11 cellular contexts compared by ENCODE assay signal in the genomic region with DNA sequence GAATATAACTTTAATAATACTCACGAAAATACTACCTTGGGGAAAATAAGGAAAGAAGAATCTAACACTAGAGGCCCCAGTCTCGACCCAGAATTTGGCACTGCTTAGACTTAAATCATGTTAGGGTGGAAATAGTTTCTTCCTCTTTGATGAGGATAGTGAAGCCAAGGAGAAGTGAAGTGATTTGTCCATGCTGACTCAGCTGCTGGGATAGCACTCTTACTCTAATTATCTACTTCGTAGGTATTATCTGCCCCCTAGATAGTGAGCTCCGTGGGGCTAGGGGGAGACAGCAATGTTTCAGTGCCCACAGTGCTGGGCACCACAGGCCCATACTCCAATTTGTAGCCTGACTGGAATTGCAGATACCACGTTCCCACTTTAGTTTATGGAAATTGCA. TPM values are rescaled to one million over a fixed set of nuclear protein-coding genes. Genes with fewer than 3 reads are reported as not detected.
DNase-seq lines count a peak whose midpoint lies in the region; ATAC-seq and TF ChIP-seq lines count a peak whose summit lies in the region.
"Had no signal": no experiment of that assay in that cellular context is flagged by ENCODE, and none has a peak within 500 bp of the region (broad histone marks: within the 10 kb centered on the region; RNA-seq: fewer than 3 reads in every experiment).

No MANE protein-coding gene starts in this region.

- CTCF ChIA-PET in CD8-positive, alpha-beta memory T cell (lab: Charles Lee): no interaction called here
- CTCF ChIA-PET in activated CD8-positive, alpha-beta T cell treated with anti-CD3 and anti-CD28 coated beads for 36 hours (lab: Charles Lee): no interaction called here

- H3K4me1 Mint-ChIP-seq in CD8-positive, alpha-beta memory T cell: peaks cover 40 to 62% (median 55%) of the 10 kb centered on the region in 3 donors
- peaks cover 6 to 54% (median 51%) of the 10 kb centered on the region in 4 donors for H3K4me1 Mint-ChIP-seq in naive thymus-derived CD8-positive, alpha-beta T cell
- H3K4me1 Mint-ChIP-seq in activated CD8-positive, alpha-beta T cell treated with anti-CD3 and anti-CD28 coated beads for 36 hours (ENCODE audit: low read depth): peaks cover 30% of the 10 kb centered on the region

- no peak for TF ChIP-seq CTCF in activated CD8-positive, alpha-beta T cell treated with anti-CD3 and anti-CD28 coated beads for 36 hours (IDR thresholded peaks at IDR 0.05)

- ATAC-seq in naive thymus-derived CD8-positive, alpha-beta T cell: no peak
- no peak for ATAC-seq in left colon
- no peak for ATAC-seq in activated CD8-positive, alpha-beta T cell treated with anti-CD3 and anti-CD28 coated beads for 36 hours

- peaks cover 2% of the 10 kb centered on the region for H3K27me3 ChIP-seq in CD8-positive, alpha-beta memory T cell (ENCODE audit: insufficient read depth, low read length, poor library complexity, severe bottlenecking)

- intact Hi-C loops in left colon (cut with DNase I, micrococcal nuclease): loop anchor here in 1 of 2 donors (10.0 kb wide), 1 partner anchor 109 kb away; no protein-coding TSS in a partner anchor
- intact Hi-C loops in activated CD8-positive, alpha-beta T cell treated with anti-CD3 and anti-CD28 coated beads for 36 hours (cut with micrococcal nuclease): no loop called here

- POLR2A ChIA-PET in CD8-positive, alpha-beta memory T cell (lab: Charles Lee): no interaction called here
- POLR2A ChIA-PET in naive thymus-derived CD8-positive, alpha-beta T cell (lab: Charles Lee): no interaction called here
- POLR2A ChIA-PET in activated CD8-positive, alpha-beta T cell treated with anti-CD3 and anti-CD28 coated beads for 36 hours (lab: Charles Lee): no interaction called here

- H3K36me3 Mint-ChIP-seq in CD8-positive, alpha-beta memory T cell: peaks cover 0 to 3% (median 0%) of the 10 kb centered on the region in 3 donors
- H3K36me3 Mint-ChIP-seq in naive thymus-derived CD8-positive, alpha-beta T cell: peaks cover 0 to 3% (median 0%) of the 10 kb centered on the region in 3 donors
- H3K36me3 Mint-ChIP-seq in activated CD8-positive, alpha-beta T cell treated with anti-CD3 and anti-CD28 coated beads for 36 hours (ENCODE audit: low read depth): peaks cover 9% of the 10 kb centered on the region

- no peak overlapping the region for H3K27ac ChIP-seq in CD8-positive, alpha-beta memory T cell (ENCODE audit: low read depth, low read length)
- H3K27ac ChIP-seq in cingulate gyrus (ENCODE audit: low read depth, low read length): peak overlapping the region; percentile 1

- no peaks in the 10 kb centered on the region for H3K36me3 ChIP-seq in CD8-positive, alpha-beta memory T cell (ENCODE audit: insufficient read depth, low read length)

- H3K27me3 Mint-ChIP-seq in CD8-positive, alpha-beta memory T cell: peaks cover 2 to 13% of the 10 kb centered on the region in 2 donors
- peaks cover 0 to 13% (median 5%) of the 10 kb centered on the region in 5 donors for H3K27me3 Mint-ChIP-seq in naive thymus-derived CD8-positive, alpha-beta T cell
- peaks cover 11% of the 10 kb centered on the region for H3K27me3 Mint-ChIP-seq in activated CD8-positive, alpha-beta T cell treated with anti-CD3 and anti-CD28 coated beads for 36 hours

- in situ Hi-C loops in KBM-7 (cut with MboI; ENCODE audit: low pct_unique_long_range_greater_than_20kb, low sequenced_read_pairs): no loop called here

- H3K4me1 ChIP-seq in CD8-positive, alpha-beta memory T cell (ENCODE audit: insufficient read depth, low read length): peaks cover 4% of the 10 kb centered on the region

- no peak overlapping the region for H3K4me3 ChIP-seq in CD8-positive, alpha-beta memory T cell (ENCODE audit: low read length)

- H3K9me3 ChIP-seq in CD8-positive, alpha-beta memory T cell (ENCODE audit: low read length): no peaks in the 10 kb centered on the region

- no peaks in the 10 kb centered on the region for H3K9me3 Mint-ChIP-seq in CD8-positive, alpha-beta memory T cell
- H3K9me3 Mint-ChIP-seq in naive thymus-derived CD8-positive, alpha-beta T cell: peaks cover 0 to 3% (median 0%) of the 10 kb centered on the region in 9 donors
- no peaks in the 10 kb centered on the region for H3K9me3 Mint-ChIP-seq in activated CD8-positive, alpha-beta T cell treated with anti-CD3 and anti-CD28 coated beads for 36 hours

- H3K27ac Mint-ChIP-seq in CD8-positive, alpha-beta memory T cell: no peak overlapping the region
- no peak overlapping the region for H3K27ac Mint-ChIP-seq in naive thymus-derived CD8-positive, alpha-beta T cell
- H3K27ac Mint-ChIP-seq in activated CD8-positive, alpha-beta T cell treated with anti-CD3 and anti-CD28 coated beads for 36 hours: no peak overlapping the region

- DNase-seq in CD8-positive, alpha-beta memory T cell: no peak
- DNase-seq in KBM-7 (peak; percentile 18), left colon (no peak), DMS53 (lab: John Stamatoyannopoulos, UW) (no peak), HuH-7.5 (ENCODE audit: low spot score) (no peak)
- no peak for DNase-seq in naive thymus-derived CD8-positive, alpha-beta T cell
- DNase-seq in activated CD8-positive, alpha-beta T cell treated with anti-CD3 and anti-CD28 coated beads for 36 hours: no peak
- DNase-seq: activated T-cell treated with anti-CD3 and anti-CD28 coated beads for 4 hours, NCI-H446 treated with DMSO at 0.1 percent for 48 hours, T-helper 2 cell had no signal

- peak overlapping the region; percentile 0 to 79 (median 19) for H3K4me3 Mint-ChIP-seq in CD8-positive, alpha-beta memory T cell
- H3K4me3 Mint-ChIP-seq in naive thymus-derived CD8-positive, alpha-beta T cell: peak overlapping the region in 7 of 10 donors; percentile 19 to 84 (median 46)
- no peak overlapping the region for H3K4me3 Mint-ChIP-seq in activated CD8-positive, alpha-beta T cell treated with anti-CD3 and anti-CD28 coated beads for 36 hours

RNA-seq across cellular contexts. Expression of a gene that starts 2.6 kb away (rescaled TPM):
- 1 to 10 TPM; 3.5 to 4.2 TPM for total RNA-seq in CD8-positive, alpha-beta memory T cell
- polyA plus RNA-seq in CD8-positive, alpha-beta memory T cell: 0.22 TPM
- 1 to 10 TPM; 3.5 to 3.6 TPM for total RNA-seq in naive thymus-derived CD8-positive, alpha-beta T cell
- under 1 TPM; 0.08 to 0.81 (median 0.50) TPM for polyA plus RNA-seq in naive thymus-derived CD8-positive, alpha-beta T cell
- 10 to 100 TPM; 12.3 to 15.6 TPM for total RNA-seq in left colon
- total RNA-seq in activated CD8-positive, alpha-beta T cell treated with anti-CD3 and anti-CD28 coated beads for 36 hours: 1 to 10 TPM; 3.4 TPM
